ENCODE assay signal across 14 cellular contexts in genomic region chr13:47933688-47934011, GRCh38.
DNase-seq lines count a peak whose midpoint lies in the region; ATAC-seq and TF ChIP-seq lines count a peak whose summit lies in the region.
"Had no signal": no experiment of that assay in that cellular context is flagged by ENCODE, and none has a peak within 500 bp of the region (broad histone marks: within the 10 kb centered on the region; RNA-seq: fewer than 3 reads in every experiment).

No MANE protein-coding gene starts in this region.

- H3K9me3 Mint-ChIP-seq in glutamatergic neuron (ENCODE audit: unreplicated experiment) = no peaks in the 10 kb centered on the region
- H3K9me3 Mint-ChIP-seq: T-helper 1 cell treated with Interleukin-12 subunit alpha and Interleukin-12 subunit beta and Interleukin-4 antibody, amounts not matched to agents 30 μg/mL and 1 μg/mL, for 36 hours had no signal

- TF ChIP-seq CTCF in HL-60 (IDR thresholded peaks at IDR 0.05; ENCODE audit: insufficient read depth, low read length) (no peak), glutamatergic neuron (IDR thresholded peaks at IDR 0.05; ENCODE audit: partially characterized antibody, unreplicated experiment) (no peak), left lung (IDR thresholded peaks at IDR 0.05) (no peak), testis (IDR thresholded peaks at IDR 0.05) (no peak)

- H3K27me3 Mint-ChIP-seq in glutamatergic neuron (ENCODE audit: unreplicated experiment) = peaks cover 5% of the 10 kb centered on the region
- H3K27me3 Mint-ChIP-seq: activated CD8-positive, alpha-beta memory T cell treated with anti-CD3 and anti-CD28 coated beads, Interleukin-2, amount 10 ng/mL, durations not matched to agents 7 days and 5 days; CD4-positive, CD25-positive, alpha-beta regulatory T cell; IgD-negative memory B cell had no signal

- H3K27ac Mint-ChIP-seq in glutamatergic neuron (ENCODE audit: unreplicated experiment) = no peak overlapping the region
- H3K27ac Mint-ChIP-seq: activated CD8-positive, alpha-beta memory T cell treated with anti-CD3 and anti-CD28 coated beads, Interleukin-2, amount 10 ng/mL, durations not matched to agents 7 days and 5 days; CD4-positive, CD25-positive, alpha-beta regulatory T cell; IgD-negative memory B cell; T-helper 1 cell treated with Interleukin-12 subunit alpha and Interleukin-12 subunit beta and Interleukin-4 antibody, amounts not matched to agents 30 μg/mL and 1 μg/mL, for 36 hours had no signal

- 67 to 76% methylated on average over 4 of the region's 4 CpGs for WGBS in testis, 2 donors

- H3K27me3 ChIP-seq in HL-60 (ENCODE audit: insufficient read depth, poor library complexity, severe bottlenecking) (no peaks in the 10 kb centered on the region), left lung (no peaks in the 10 kb centered on the region), testis (no peaks in the 10 kb centered on the region)

- TF ChIP-seq POLR2A in testis (IDR thresholded peaks at IDR 0.05) = no peak

- intact Hi-C loops in left lung (cut with DNase I) (no loop called here), testis (cut with DNase I; ENCODE audit: low total_unique reads) (no loop called here)

- H3K4me3 ChIP-seq in HL-60 (replicated peaks; ENCODE audit: insufficient read depth, low read length) (no peak overlapping the region), left lung (no peak overlapping the region), testis (no peak overlapping the region)

- H3K36me3 ChIP-seq in left lung (peaks cover 0 to 6% of the 10 kb centered on the region in 2 donors), testis (ENCODE audit: low read depth, missing control alignments) (no peaks in the 10 kb centered on the region)

- no peaks in the 10 kb centered on the region for H3K4me1 Mint-ChIP-seq in glutamatergic neuron (ENCODE audit: low read depth, unreplicated experiment)
- H3K4me1 Mint-ChIP-seq: IgD-negative memory B cell had no signal

- ATAC-seq in left lung = no peak
- ATAC-seq: activated CD8-positive, alpha-beta memory T cell treated with anti-CD3 and anti-CD28 coated beads, Interleukin-2, amount 10 ng/mL, durations not matched to agents 7 days and 5 days had no signal

- H3K4me1 ChIP-seq in left lung (no peaks in the 10 kb centered on the region), testis (no peaks in the 10 kb centered on the region)

- DNase-seq in COLO668 (lab: John Stamatoyannopoulos, UW; ENCODE audit: unreplicated experiment) = peak; percentile 30
- peak; percentile 47 to 61 for DNase-seq in HL-60 (ENCODE audit: low read depth in 1 of 2, low spot score in 1 of 2)
- DNase-seq in RPMI7951 (ENCODE audit: low read depth) = peak; percentile 43
- DNase-seq in foreskin melanocyte = peak; percentile 49
- DNase-seq in glutamatergic neuron = no peak
- no peak for DNase-seq in NCI-H1105 treated with DMSO at 0.1 percent for 48 hours (lab: John Stamatoyannopoulos, UW)
- DNase-seq in left lung = no peak
- DNase-seq in testis = no peak
- DNase-seq: activated CD8-positive, alpha-beta memory T cell treated with anti-CD3 and anti-CD28 coated beads, Interleukin-2, amount 10 ng/mL, durations not matched to agents 7 days and 5 days; amniotic stem cell; CD4-positive, CD25-positive, alpha-beta regulatory T cell; NCI-H524 had no signal

- H3K27ac ChIP-seq in HL-60 (replicated peaks) (peak overlapping the region; percentile 44), left lung (no peak overlapping the region), testis (no peak overlapping the region)

- H3K9me3 ChIP-seq in left lung (peaks cover 0 to 3% of the 10 kb centered on the region in 2 donors), testis (no peaks in the 10 kb centered on the region)

- peaks cover 18% of the 10 kb centered on the region for H3K36me3 Mint-ChIP-seq in glutamatergic neuron (ENCODE audit: unreplicated experiment)

- no peak overlapping the region for H3K4me3 Mint-ChIP-seq in glutamatergic neuron (ENCODE audit: unreplicated experiment)
- H3K4me3 Mint-ChIP-seq: activated CD8-positive, alpha-beta memory T cell treated with anti-CD3 and anti-CD28 coated beads, Interleukin-2, amount 10 ng/mL, durations not matched to agents 7 days and 5 days; CD4-positive, CD25-positive, alpha-beta regulatory T cell; IgD-negative memory B cell; T-helper 1 cell treated with Interleukin-12 subunit alpha and Interleukin-12 subunit beta and Interleukin-4 antibody, amounts not matched to agents 30 μg/mL and 1 μg/mL, for 36 hours had no signal

Comparison
In these comparisons a context has a peak if more than half of its experiments do, and no peak if none do; other contexts are left out.
1. DNase-seq: peak in COLO668 (single experiment), HL-60 (2 of 2), RPMI7951 (single experiment) and foreskin melanocyte (single experiment); none in glutamatergic neuron (single experiment), NCI-H1105 treated with DMSO at 0.1 percent for 48 hours (single experiment), left lung (0 of 2) and testis (single experiment).